In the genomic region with DNA sequence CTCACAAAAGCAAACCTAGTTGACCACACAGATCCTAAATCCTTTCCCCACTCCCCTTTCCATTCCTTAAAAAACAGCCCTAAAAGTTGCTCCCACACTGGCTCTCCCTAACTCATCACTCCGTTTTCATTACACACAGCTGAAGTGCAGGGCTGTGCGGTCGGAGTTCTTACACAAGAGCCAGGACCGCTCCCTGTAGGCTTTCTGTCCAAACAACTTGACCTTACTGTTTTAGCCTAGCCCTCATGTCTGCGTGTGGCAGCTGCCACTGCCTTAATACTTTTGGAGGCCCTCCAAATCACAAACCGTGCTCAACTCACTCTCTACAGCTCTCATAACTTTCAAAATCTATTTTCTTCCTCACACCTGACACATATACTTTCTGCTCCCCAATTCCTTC, we compare ENCODE assay signal across 5 cellular contexts. TPM values are rescaled to one million over a fixed set of nuclear protein-coding genes. Genes with fewer than 3 reads are reported as not detected.
"Had no signal": no experiment of that assay in that cellular context is flagged by ENCODE, and none has a peak within 500 bp of the region (broad histone marks: within the 10 kb centered on the region; RNA-seq: fewer than 3 reads in every experiment).

No MANE protein-coding gene starts in this region.

RNA-seq across cellular contexts. Expression of a gene that starts 45.0 kb away (rescaled TPM):
- total RNA-seq: cardiac muscle cell, endothelial cell of umbilical vein, left lobe of liver, progenitor cell of endocrine pancreas had no signal
- polyA plus RNA-seq: cardiac muscle cell, endothelial cell of umbilical vein, immature natural killer cell had no signal
